ENCODE assay signal across 1 cellular context in genomic region chr19:34994643-34995471, GRCh38.
TF ChIP-seq lines count a peak whose summit lies in the region.

No MANE protein-coding gene starts in this region.

TF ChIP-seq in HepG2, 621 proteins besides CTCF, POLR2A, EP300 and RAD21 (continued from another document):
- TF ChIP-seq KIAA2018 (CRISPR knock-in tag; IDR thresholded peaks at IDR 0.05; ENCODE audit: borderline replicate concordance) (no peak), FOSL2 (CRISPR knock-in tag; IDR thresholded peaks at IDR 0.05) (peak; percentile 61; the same call in 1 of the 2 replicates), SATB2 (CRISPR knock-in tag; IDR thresholded peaks at IDR 0.05) (0 out of 2 replicates have a peak, but pooled peaks have one; percentile 12), MAFF (IDR thresholded peaks at IDR 0.05; ENCODE audit: low read depth, low read length) (no peak), KMT2A (CRISPR knock-in tag; IDR thresholded peaks at IDR 0.05) (peak; percentile 43; the same call in 1 of the 2 replicates), ZNF724P (CRISPR knock-in tag; IDR thresholded peaks at IDR 0.05; ENCODE audit: borderline replicate concordance) (peak; percentile 61; the same call in 1 of the 2 replicates), MEIS1 (CRISPR knock-in tag; IDR thresholded peaks at IDR 0.05; ENCODE audit: borderline replicate concordance) (0 out of 2 replicates have a peak, but pooled peaks have one; percentile 59), ZNF263 (CRISPR knock-in tag; IDR thresholded peaks at IDR 0.05) (peak; percentile 66), TGIF2 (CRISPR knock-in tag; IDR thresholded peaks at IDR 0.05) (no peak), DNMT1 (CRISPR knock-in tag; IDR thresholded peaks at IDR 0.05) (no peak), TOPORS (CRISPR knock-in tag; IDR thresholded peaks at IDR 0.05) (no peak), KLF9 (CRISPR knock-in tag; IDR thresholded peaks at IDR 0.05; ENCODE audit: low read depth) (0 out of 2 replicates have a peak, but pooled peaks have one; percentile 18), ZNF33B (CRISPR knock-in tag; IDR thresholded peaks at IDR 0.05) (no peak), ZNF850 (CRISPR knock-in tag; conservative IDR thresholded peaks at IDR 0.05) (no peak)
- TF ChIP-seq, protein P1, sequence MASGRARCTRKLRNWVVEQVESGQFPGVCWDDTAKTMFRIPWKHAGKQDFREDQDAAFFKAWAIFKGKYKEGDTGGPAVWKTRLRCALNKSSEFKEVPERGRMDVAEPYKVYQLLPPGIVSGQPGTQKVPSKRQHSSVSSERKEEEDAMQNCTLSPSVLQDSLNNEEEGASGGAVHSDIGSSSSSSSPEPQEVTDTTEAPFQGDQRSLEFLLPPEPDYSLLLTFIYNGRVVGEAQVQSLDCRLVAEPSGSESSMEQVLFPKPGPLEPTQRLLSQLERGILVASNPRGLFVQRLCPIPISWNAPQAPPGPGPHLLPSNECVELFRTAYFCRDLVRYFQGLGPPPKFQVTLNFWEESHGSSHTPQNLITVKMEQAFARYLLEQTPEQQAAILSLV (CRISPR knock-in tag; IDR thresholded peaks at IDR 0.05; ENCODE audit: borderline replicate concordance) = 0 out of 2 replicates have a peak, but pooled peaks have one; percentile 29
